ENCODE assay signal across 19 cellular contexts in the genomic region with DNA sequence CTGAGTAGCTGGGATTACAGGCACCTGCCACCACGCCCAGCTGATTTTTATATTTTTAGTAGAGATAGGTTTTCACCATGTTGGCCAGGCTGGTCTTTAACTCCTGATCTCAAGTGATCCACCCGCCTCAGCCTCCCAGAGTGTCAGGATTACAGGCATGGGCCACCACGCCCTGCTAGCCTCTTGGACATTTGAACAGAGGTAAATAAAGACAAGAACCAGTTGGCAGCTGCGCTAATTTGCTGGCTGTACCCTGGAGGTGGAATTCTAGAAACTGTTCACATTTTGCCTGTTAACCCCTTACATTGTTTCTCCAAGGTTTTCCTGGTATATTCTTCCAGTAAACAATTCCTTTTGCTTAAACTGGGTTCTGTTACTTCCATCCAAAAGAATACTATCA.
DNase-seq lines count a peak whose midpoint lies in the region; ATAC-seq and TF ChIP-seq lines count a peak whose summit lies in the region.
"Had no signal": no experiment of that assay in that cellular context is flagged by ENCODE, and none has a peak within 500 bp of the region (broad histone marks: within the 10 kb centered on the region; RNA-seq: fewer than 3 reads in every experiment).

No MANE protein-coding gene starts in this region.

- H3K4me3 ChIP-seq in HEK293 (ENCODE audit: low read depth, low read length) (no peak overlapping the region), neural progenitor cell (no peak overlapping the region)
- H3K4me3 ChIP-seq: K562, SJSA1 had no signal

- peak overlapping the region; percentile 7 for H3K4me2 ChIP-seq in neural progenitor cell

- TF ChIP-seq CTCF in HEK293 (tag by site-specific recombination; IDR thresholded peaks at IDR 0.05) (no peak), brain (conservative IDR thresholded peaks at IDR 0.05) (no peak), neural progenitor cell (IDR thresholded peaks at IDR 0.05) (no peak)

- peaks cover 67% of the 10 kb centered on the region for H4K20me1 ChIP-seq in neural progenitor cell (ENCODE audit: low read depth)

- POLR2A ChIA-PET in HEK293 (lab: Yijun Ruan, JAX): no interaction called here

- ATAC-seq in HG03469 (IDR thresholded peaks at IDR 0.05; ENCODE audit: unreplicated experiment): no peak
- ATAC-seq: K562 had no signal

- peaks cover 55% of the 10 kb centered on the region for H3F3A ChIP-seq in neural progenitor cell (ENCODE audit: low read depth)

- H3K36me3 Mint-ChIP-seq in brain (no peaks in the 10 kb centered on the region), neural progenitor cell (peaks cover 11% of the 10 kb centered on the region)

- H3K36me3 ChIP-seq in HEK293 (ENCODE audit: control insufficient read depth in 2 of 2, insufficient read depth in 1 of 2, low read length in 2 of 2) (no peaks in the 10 kb centered on the region), neural progenitor cell (peaks cover 9% of the 10 kb centered on the region)
- H3K36me3 ChIP-seq: SJSA1 had no signal

- H3K4me3 Mint-ChIP-seq in brain: no peak overlapping the region
- no peak overlapping the region for H3K4me3 Mint-ChIP-seq in neural progenitor cell

- H3K9ac ChIP-seq in neural progenitor cell: no peak overlapping the region

- H3K79me2 ChIP-seq in neural progenitor cell (ENCODE audit: low read depth): peaks cover 95% of the 10 kb centered on the region

- no peaks in the 10 kb centered on the region for H3K9me3 Mint-ChIP-seq in brain
- no peaks in the 10 kb centered on the region for H3K9me3 Mint-ChIP-seq in neural progenitor cell

- CTCF ChIA-PET in HEK293 (lab: Yijun Ruan, JAX): no interaction called here

- no peaks in the 10 kb centered on the region for H3K9me3 ChIP-seq in HEK293 (ENCODE audit: control insufficient read depth, insufficient read depth, low read depth, low read length)
- no peaks in the 10 kb centered on the region for H3K9me3 ChIP-seq in neural progenitor cell (ENCODE audit: low read depth)
- H3K9me3 ChIP-seq: SJSA1 had no signal

- H3K27ac Mint-ChIP-seq in brain (peak overlapping the region in 3 of 5 experiments; percentile 22 to 75 (median 70)), neural progenitor cell (peak overlapping the region; percentile 93)

- H3K27me3 Mint-ChIP-seq in brain (no peaks in the 10 kb centered on the region), neural progenitor cell (ENCODE audit: insufficient read depth, low read depth) (peaks cover 2% of the 10 kb centered on the region)

- H3K4me1 ChIP-seq in HEK293 (ENCODE audit: control insufficient read depth, insufficient read depth, low read length): peaks cover 11% of the 10 kb centered on the region
- H3K4me1 ChIP-seq in neural progenitor cell: peaks cover 73% of the 10 kb centered on the region

- H3K4me1 Mint-ChIP-seq in brain (peaks cover 99% of the 10 kb centered on the region), neural progenitor cell (peaks cover 93% of the 10 kb centered on the region)

- H3K27ac ChIP-seq in HEK293 (ENCODE audit: extremely low read depth, low read depth, low read length): no peak overlapping the region
- H3K27ac ChIP-seq in neural progenitor cell: no peak overlapping the region
- H3K27ac ChIP-seq: SJSA1 had no signal

- H2AFZ ChIP-seq in neural progenitor cell (replicated peaks): no peak overlapping the region

- peak; percentile 20 for DNase-seq in NCI-H2196 (lab: John Stamatoyannopoulos, UW; ENCODE audit: unreplicated experiment)
- no peak for DNase-seq in NCI-H2196 treated with DMSO at 0.1 percent for 48 hours (lab: John Stamatoyannopoulos, UW; ENCODE audit: unreplicated experiment)
- no peak for DNase-seq in neural progenitor cell (ENCODE audit: low spot score)
- DNase-seq in stimulated activated CD4-positive, alpha-beta T cell treated with anti-CD3 and anti-CD28 coated beads, Interleukin-15, amount 100 ng/mL, for 24 hours: no peak
- DNase-seq: 8988T, Calu3, DMS153, Kasumi-1, NCI-H1092 treated with DMSO at 0.1 percent for 48 hours, NCI-H1436, NCI-H187, NCI-H2107, NCI-H446 treated with DMSO at 0.1 percent for 48 hours, NCI-H774 had no signal

- no peaks in the 10 kb centered on the region for H3K27me3 ChIP-seq in neural progenitor cell
- H3K27me3 ChIP-seq: SJSA1 had no signal

TF ChIP-seq in HEK293, 187 proteins besides CTCF, POLR2A, EP300 and RAD21:
- no peak for TF ChIP-seq ZFP3 (tag by site-specific recombination; IDR thresholded peaks at IDR 0.05; ENCODE audit: low read depth)
- TF ChIP-seq KLF1 (tag by site-specific recombination; IDR thresholded peaks at IDR 0.05): peak; percentile 37; the same call in 1 of the 2 replicates
- no peak for TF ChIP-seq KLF7 (tag by site-specific recombination; IDR thresholded peaks at IDR 0.05; ENCODE audit: borderline replicate concordance)
- no peak for TF ChIP-seq ZNF558 (tag by site-specific recombination; IDR thresholded peaks at IDR 0.05)
- TF ChIP-seq, protein P1, sequence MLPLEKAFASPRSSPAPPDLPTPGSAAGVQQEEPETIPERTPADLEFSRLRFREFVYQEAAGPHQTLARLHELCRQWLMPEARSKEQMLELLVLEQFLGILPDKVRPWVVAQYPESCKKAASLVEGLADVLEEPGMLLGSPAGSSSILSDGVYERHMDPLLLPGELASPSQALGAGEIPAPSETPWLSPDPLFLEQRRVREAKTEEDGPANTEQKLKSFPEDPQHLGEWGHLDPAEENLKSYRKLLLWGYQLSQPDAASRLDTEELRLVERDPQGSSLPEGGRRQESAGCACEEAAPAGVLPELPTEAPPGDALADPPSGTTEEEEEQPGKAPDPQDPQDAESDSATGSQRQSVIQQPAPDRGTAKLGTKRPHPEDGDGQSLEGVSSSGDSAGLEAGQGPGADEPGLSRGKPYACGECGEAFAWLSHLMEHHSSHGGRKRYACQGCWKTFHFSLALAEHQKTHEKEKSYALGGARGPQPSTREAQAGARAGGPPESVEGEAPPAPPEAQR (tag by site-specific recombination; IDR thresholded peaks at IDR 0.05): no peak
- no peak for TF ChIP-seq ZNF311 (tag by site-specific recombination; IDR thresholded peaks at IDR 0.05; ENCODE audit: borderline replicate concordance)
- TF ChIP-seq, protein P2, sequence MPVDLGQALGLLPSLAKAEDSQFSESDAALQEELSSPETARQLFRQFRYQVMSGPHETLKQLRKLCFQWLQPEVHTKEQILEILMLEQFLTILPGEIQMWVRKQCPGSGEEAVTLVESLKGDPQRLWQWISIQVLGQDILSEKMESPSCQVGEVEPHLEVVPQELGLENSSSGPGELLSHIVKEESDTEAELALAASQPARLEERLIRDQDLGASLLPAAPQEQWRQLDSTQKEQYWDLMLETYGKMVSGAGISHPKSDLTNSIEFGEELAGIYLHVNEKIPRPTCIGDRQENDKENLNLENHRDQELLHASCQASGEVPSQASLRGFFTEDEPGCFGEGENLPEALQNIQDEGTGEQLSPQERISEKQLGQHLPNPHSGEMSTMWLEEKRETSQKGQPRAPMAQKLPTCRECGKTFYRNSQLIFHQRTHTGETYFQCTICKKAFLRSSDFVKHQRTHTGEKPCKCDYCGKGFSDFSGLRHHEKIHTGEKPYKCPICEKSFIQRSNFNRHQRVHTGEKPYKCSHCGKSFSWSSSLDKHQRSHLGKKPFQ (tag by site-specific recombination; IDR thresholded peaks at IDR 0.05): no peak
